2 cellular contexts compared by ENCODE assay signal in the genomic region with DNA sequence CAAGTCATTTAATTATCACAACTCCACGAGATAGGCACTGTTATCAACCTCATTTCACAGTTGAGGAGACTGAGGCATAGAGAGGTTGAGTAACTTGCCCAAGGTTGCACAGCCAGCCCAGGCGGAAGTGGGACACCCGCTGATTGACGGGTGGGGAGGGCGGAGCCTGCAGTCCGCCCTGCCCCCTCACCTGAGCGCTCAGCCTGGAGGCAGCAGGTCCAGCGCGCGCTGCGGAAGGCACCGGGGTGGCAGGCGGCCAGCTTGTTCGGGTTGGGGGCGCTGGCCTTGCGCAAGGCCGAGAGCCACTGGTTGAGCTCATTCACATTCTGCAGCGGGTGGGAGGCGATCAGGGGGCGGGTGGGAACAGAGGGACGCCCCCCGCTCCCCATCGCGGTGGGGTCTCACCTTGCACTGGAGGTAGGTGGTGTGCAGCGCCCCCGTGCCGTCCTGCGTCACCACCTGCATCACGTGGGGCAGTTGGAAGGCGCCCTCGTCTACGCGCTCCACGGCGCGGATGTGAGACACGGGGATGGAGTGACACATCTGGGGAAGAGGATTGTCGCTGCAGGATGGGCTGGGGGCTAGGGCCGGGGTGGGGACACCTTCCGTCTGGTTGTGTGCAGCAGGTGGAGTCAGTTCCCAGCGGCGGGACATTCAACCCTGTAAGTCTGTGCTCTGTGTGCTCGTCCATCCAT.
TF ChIP-seq lines count a peak whose summit lies in the region.

No MANE protein-coding gene starts in this region.

TF ChIP-seq in GM23338, 12 proteins besides CTCF, POLR2A, EP300 and RAD21:
- TF ChIP-seq CREB1 (CRISPR knock-in tag; IDR thresholded peaks at IDR 0.05; ENCODE audit: low read depth): peak; percentile 85
- TF ChIP-seq JUNB (IDR thresholded peaks at IDR 0.05; ENCODE audit: unreplicated experiment): no peak
- TF ChIP-seq, protein P1, sequence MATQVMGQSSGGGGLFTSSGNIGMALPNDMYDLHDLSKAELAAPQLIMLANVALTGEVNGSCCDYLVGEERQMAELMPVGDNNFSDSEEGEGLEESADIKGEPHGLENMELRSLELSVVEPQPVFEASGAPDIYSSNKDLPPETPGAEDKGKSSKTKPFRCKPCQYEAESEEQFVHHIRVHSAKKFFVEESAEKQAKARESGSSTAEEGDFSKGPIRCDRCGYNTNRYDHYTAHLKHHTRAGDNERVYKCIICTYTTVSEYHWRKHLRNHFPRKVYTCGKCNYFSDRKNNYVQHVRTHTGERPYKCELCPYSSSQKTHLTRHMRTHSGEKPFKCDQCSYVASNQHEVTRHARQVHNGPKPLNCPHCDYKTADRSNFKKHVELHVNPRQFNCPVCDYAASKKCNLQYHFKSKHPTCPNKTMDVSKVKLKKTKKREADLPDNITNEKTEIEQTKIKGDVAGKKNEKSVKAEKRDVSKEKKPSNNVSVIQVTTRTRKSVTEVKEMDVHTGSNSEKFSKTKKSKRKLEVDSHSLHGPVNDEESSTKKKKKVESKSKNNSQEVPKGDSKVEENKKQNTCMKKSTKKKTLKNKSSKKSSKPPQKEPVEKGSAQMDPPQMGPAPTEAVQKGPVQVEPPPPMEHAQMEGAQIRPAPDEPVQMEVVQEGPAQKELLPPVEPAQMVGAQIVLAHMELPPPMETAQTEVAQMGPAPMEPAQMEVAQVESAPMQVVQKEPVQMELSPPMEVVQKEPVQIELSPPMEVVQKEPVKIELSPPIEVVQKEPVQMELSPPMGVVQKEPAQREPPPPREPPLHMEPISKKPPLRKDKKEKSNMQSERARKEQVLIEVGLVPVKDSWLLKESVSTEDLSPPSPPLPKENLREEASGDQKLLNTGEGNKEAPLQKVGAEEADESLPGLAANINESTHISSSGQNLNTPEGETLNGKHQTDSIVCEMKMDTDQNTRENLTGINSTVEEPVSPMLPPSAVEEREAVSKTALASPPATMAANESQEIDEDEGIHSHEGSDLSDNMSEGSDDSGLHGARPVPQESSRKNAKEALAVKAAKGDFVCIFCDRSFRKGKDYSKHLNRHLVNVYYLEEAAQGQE (IDR thresholded peaks at IDR 0.05; ENCODE audit: unreplicated experiment): no peak
- no peak for TF ChIP-seq ZNF331 (CRISPR knock-in tag; IDR thresholded peaks at IDR 0.05; ENCODE audit: low read depth)
- TF ChIP-seq ETS1 (IDR thresholded peaks at IDR 0.05): no peak
- TF ChIP-seq POLR2AphosphoS5 (IDR thresholded peaks at IDR 0.05; ENCODE audit: low read depth): peak; percentile 96
- no peak for TF ChIP-seq STAT1 (IDR thresholded peaks at IDR 0.05; ENCODE audit: unreplicated experiment)
- TF ChIP-seq EZH2phosphoT487 (IDR thresholded peaks at IDR 0.05; ENCODE audit: unreplicated experiment): no peak
- no peak for TF ChIP-seq NANOG (IDR thresholded peaks at IDR 0.05; ENCODE audit: borderline replicate concordance)
- no peak for TF ChIP-seq EZH2 (IDR thresholded peaks at IDR 0.05; ENCODE audit: low read depth, unreplicated experiment)

TF ChIP-seq in H1, 55 proteins besides CTCF, POLR2A, EP300 and RAD21 (continues in another document):
- TF ChIP-seq POLR2AphosphoS5 (IDR thresholded peaks at IDR 0.05; ENCODE audit: low read depth, low read length) (peak; percentile 74), EGR1 (IDR thresholded peaks at IDR 0.05; ENCODE audit: borderline replicate concordance, low read depth, low read length) (no peak), SAP30 (IDR thresholded peaks at IDR 0.05; ENCODE audit: insufficient read depth, insufficient replicate concordance, low read length) (no peak), SIX5 (IDR thresholded peaks at IDR 0.05; ENCODE audit: low read depth, low read length) (no peak), TAF1 (IDR thresholded peaks at IDR 0.05; ENCODE audit: low read depth, low read length) (peak; percentile 62), SRF (IDR thresholded peaks at IDR 0.05; ENCODE audit: low read depth, low read length) (no peak), SIN3A (conservative IDR thresholded peaks at IDR 0.05 in 1 of 2, IDR thresholded peaks at IDR 0.05 in 1 of 2; ENCODE audit: low read depth in 1 of 2, low read length in 2 of 2) (0 out of 4 replicates have a peak, but pooled peaks of 1 of the 2 experiments have one; percentile 3), POU5F1 (IDR thresholded peaks at IDR 0.05; ENCODE audit: low read depth, low read length) (no peak), SP1 (IDR thresholded peaks at IDR 0.05; ENCODE audit: low read depth, low read length) (no peak), JUND (IDR thresholded peaks at IDR 0.05; ENCODE audit: low read length) (peak; percentile 5; the same call in 1 of the 2 replicates), RXRA (IDR thresholded peaks at IDR 0.05; ENCODE audit: insufficient read depth, low read depth, low read length) (no peak), CEBPB (IDR thresholded peaks at IDR 0.05; ENCODE audit: low read depth, low read length) (peak; percentile 83), TBP (IDR thresholded peaks at IDR 0.05; ENCODE audit: low read depth, low read length) (0 out of 2 replicates have a peak, but pooled peaks have one; percentile 32), TCF12 (IDR thresholded peaks at IDR 0.05; ENCODE audit: low read depth, low read length) (0 out of 2 replicates have a peak, but pooled peaks have one; percentile 6), TAF7 (optimal IDR thresholded peaks at IDR 0.05; ENCODE audit: borderline replicate concordance, low read depth, low read length) (no peak), JUN (IDR thresholded peaks at IDR 0.05; ENCODE audit: low read depth, low read length) (no peak), KDM1A (IDR thresholded peaks at IDR 0.05; ENCODE audit: borderline replicate concordance, low read length) (peak; percentile 83; the same call in 1 of the 2 replicates), GTF2F1 (IDR thresholded peaks at IDR 0.05; ENCODE audit: borderline replicate concordance, low read depth, low read length) (no peak), BRCA1 (IDR thresholded peaks at IDR 0.05; ENCODE audit: low read depth, low read length) (no peak), NRF1 (IDR thresholded peaks at IDR 0.05; ENCODE audit: low read depth, low read length) (no peak), CBX8 (IDR thresholded peaks at IDR 0.05; ENCODE audit: borderline replicate concordance, low read depth, low read length) (no peak), EZH2 (IDR thresholded peaks at IDR 0.05; ENCODE audit: low read depth, low read length, severe bottlenecking) (no peak), ATF3 (IDR thresholded peaks at IDR 0.05; ENCODE audit: insufficient read depth, low read depth, low read length) (peak; percentile 69), E2F6 (IDR thresholded peaks at IDR 0.05) (0 out of 2 replicates have a peak, but pooled peaks have one; percentile 51), ZNF274 (IDR thresholded peaks at IDR 0.05; ENCODE audit: borderline replicate concordance, extremely low read depth, low read length) (no peak), HDAC2 (IDR thresholded peaks at IDR 0.05; ENCODE audit: borderline replicate concordance in 1 of 2, low read depth in 2 of 2, low read length in 2 of 2) (no peak), MAFK (IDR thresholded peaks at IDR 0.05; ENCODE audit: low read depth, low read length) (no peak), SP4 (IDR thresholded peaks at IDR 0.05; ENCODE audit: low read length) (0 out of 2 replicates have a peak, but pooled peaks have one; percentile 48), KDM4A (IDR thresholded peaks at IDR 0.05; ENCODE audit: low read depth, low read length, severe bottlenecking) (peak; percentile 85), RFX5 (IDR thresholded peaks at IDR 0.05; ENCODE audit: borderline replicate concordance, low read depth, low read length) (no peak), YY1 (IDR thresholded peaks at IDR 0.05; ENCODE audit: low read depth, low read length) (no peak), BCL11A (IDR thresholded peaks at IDR 0.05; ENCODE audit: low read depth in 2 of 2, low read length in 2 of 2) (no peak), GABPA (IDR thresholded peaks at IDR 0.05; ENCODE audit: borderline replicate concordance, insufficient read depth, low read length) (no peak), CTBP2 (IDR thresholded peaks at IDR 0.05; ENCODE audit: borderline replicate concordance, insufficient read depth, insufficient read length, low read length) (no peak), CHD1 (IDR thresholded peaks at IDR 0.05; ENCODE audit: low read depth, low read length) (no peak), HDAC6 (IDR thresholded peaks at IDR 0.05; ENCODE audit: low read depth, low read length) (no peak)
- TF ChIP-seq, protein P2, sequence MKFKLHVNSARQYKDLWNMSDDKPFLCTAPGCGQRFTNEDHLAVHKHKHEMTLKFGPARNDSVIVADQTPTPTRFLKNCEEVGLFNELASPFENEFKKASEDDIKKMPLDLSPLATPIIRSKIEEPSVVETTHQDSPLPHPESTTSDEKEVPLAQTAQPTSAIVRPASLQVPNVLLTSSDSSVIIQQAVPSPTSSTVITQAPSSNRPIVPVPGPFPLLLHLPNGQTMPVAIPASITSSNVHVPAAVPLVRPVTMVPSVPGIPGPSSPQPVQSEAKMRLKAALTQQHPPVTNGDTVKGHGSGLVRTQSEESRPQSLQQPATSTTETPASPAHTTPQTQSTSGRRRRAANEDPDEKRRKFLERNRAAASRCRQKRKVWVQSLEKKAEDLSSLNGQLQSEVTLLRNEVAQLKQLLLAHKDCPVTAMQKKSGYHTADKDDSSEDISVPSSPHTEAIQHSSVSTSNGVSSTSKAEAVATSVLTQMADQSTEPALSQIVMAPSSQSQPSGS (IDR thresholded peaks at IDR 0.05; ENCODE audit: low read length): no peak
- TF ChIP-seq, protein P3, sequence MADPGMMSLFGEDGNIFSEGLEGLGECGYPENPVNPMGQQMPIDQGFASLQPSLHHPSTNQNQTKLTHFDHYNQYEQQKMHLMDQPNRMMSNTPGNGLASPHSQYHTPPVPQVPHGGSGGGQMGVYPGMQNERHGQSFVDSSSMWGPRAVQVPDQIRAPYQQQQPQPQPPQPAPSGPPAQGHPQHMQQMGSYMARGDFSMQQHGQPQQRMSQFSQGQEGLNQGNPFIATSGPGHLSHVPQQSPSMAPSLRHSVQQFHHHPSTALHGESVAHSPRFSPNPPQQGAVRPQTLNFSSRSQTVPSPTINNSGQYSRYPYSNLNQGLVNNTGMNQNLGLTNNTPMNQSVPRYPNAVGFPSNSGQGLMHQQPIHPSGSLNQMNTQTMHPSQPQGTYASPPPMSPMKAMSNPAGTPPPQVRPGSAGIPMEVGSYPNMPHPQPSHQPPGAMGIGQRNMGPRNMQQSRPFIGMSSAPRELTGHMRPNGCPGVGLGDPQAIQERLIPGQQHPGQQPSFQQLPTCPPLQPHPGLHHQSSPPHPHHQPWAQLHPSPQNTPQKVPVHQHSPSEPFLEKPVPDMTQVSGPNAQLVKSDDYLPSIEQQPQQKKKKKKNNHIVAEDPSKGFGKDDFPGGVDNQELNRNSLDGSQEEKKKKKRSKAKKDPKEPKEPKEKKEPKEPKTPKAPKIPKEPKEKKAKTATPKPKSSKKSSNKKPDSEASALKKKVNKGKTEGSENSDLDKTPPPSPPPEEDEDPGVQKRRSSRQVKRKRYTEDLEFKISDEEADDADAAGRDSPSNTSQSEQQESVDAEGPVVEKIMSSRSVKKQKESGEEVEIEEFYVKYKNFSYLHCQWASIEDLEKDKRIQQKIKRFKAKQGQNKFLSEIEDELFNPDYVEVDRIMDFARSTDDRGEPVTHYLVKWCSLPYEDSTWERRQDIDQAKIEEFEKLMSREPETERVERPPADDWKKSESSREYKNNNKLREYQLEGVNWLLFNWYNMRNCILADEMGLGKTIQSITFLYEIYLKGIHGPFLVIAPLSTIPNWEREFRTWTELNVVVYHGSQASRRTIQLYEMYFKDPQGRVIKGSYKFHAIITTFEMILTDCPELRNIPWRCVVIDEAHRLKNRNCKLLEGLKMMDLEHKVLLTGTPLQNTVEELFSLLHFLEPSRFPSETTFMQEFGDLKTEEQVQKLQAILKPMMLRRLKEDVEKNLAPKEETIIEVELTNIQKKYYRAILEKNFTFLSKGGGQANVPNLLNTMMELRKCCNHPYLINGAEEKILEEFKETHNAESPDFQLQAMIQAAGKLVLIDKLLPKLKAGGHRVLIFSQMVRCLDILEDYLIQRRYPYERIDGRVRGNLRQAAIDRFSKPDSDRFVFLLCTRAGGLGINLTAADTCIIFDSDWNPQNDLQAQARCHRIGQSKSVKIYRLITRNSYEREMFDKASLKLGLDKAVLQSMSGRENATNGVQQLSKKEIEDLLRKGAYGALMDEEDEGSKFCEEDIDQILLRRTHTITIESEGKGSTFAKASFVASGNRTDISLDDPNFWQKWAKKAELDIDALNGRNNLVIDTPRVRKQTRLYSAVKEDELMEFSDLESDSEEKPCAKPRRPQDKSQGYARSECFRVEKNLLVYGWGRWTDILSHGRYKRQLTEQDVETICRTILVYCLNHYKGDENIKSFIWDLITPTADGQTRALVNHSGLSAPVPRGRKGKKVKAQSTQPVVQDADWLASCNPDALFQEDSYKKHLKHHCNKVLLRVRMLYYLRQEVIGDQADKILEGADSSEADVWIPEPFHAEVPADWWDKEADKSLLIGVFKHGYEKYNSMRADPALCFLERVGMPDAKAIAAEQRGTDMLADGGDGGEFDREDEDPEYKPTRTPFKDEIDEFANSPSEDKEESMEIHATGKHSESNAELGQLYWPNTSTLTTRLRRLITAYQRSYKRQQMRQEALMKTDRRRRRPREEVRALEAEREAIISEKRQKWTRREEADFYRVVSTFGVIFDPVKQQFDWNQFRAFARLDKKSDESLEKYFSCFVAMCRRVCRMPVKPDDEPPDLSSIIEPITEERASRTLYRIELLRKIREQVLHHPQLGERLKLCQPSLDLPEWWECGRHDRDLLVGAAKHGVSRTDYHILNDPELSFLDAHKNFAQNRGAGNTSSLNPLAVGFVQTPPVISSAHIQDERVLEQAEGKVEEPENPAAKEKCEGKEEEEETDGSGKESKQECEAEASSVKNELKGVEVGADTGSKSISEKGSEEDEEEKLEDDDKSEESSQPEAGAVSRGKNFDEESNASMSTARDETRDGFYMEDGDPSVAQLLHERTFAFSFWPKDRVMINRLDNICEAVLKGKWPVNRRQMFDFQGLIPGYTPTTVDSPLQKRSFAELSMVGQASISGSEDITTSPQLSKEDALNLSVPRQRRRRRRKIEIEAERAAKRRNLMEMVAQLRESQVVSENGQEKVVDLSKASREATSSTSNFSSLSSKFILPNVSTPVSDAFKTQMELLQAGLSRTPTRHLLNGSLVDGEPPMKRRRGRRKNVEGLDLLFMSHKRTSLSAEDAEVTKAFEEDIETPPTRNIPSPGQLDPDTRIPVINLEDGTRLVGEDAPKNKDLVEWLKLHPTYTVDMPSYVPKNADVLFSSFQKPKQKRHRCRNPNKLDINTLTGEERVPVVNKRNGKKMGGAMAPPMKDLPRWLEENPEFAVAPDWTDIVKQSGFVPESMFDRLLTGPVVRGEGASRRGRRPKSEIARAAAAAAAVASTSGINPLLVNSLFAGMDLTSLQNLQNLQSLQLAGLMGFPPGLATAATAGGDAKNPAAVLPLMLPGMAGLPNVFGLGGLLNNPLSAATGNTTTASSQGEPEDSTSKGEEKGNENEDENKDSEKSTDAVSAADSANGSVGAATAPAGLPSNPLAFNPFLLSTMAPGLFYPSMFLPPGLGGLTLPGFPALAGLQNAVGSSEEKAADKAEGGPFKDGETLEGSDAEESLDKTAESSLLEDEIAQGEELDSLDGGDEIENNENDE (IDR thresholded peaks at IDR 0.05; ENCODE audit: insufficient replicate concordance, low read length): no peak
- TF ChIP-seq, protein P4, sequence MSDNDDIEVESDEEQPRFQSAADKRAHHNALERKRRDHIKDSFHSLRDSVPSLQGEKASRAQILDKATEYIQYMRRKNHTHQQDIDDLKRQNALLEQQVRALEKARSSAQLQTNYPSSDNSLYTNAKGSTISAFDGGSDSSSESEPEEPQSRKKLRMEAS (IDR thresholded peaks at IDR 0.05): peak; percentile 88
